ENCODE assay signal across 1 cellular context in the genomic region with DNA sequence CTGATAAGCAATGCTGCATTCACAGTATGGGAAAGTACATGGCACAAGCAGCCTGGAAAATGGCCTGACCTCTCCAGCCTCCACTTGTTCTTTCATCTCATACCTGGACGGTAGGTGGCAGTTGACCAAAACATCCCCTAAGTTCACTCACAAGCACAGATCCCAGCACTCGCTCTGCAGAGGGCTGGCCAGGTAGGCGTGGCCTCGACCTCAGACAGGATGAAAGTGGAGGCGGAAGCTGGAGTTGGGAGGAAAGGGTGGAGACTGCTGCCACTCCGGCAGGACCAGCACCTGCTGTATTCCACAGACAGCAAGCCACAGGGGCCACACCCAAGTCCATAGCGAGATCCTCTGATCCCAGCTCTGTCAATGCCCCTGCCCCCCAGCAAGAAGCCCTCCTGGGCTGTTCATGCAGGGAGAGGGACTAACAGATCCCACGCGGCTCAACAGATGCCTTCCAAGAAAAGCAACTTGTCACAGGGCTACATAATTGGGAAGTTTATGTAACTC.
A peak's percentile ranks its signal among the peaks of the same experiment; 100 is the strongest.
TF ChIP-seq lines count a peak whose summit lies in the region.

No MANE protein-coding gene starts in this region.

TF ChIP-seq in HepG2, 621 proteins besides CTCF, POLR2A, EP300 and RAD21 (continued from another document and continues in another):
- TF ChIP-seq, protein P1, sequence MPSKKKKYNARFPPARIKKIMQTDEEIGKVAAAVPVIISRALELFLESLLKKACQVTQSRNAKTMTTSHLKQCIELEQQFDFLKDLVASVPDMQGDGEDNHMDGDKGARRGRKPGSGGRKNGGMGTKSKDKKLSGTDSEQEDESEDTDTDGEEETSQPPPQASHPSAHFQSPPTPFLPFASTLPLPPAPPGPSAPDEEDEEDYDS (CRISPR knock-in tag; IDR thresholded peaks at IDR 0.05): peak; percentile 82
- no peak for TF ChIP-seq ZKSCAN1 (IDR thresholded peaks at IDR 0.05; ENCODE audit: low read length)
- peak; percentile 89; the same call in 1 of the 2 replicates for TF ChIP-seq ZNF292 (CRISPR knock-in tag; IDR thresholded peaks at IDR 0.05; ENCODE audit: borderline replicate concordance, low read depth)
- TF ChIP-seq KDM1A (CRISPR knock-in tag; IDR thresholded peaks at IDR 0.05): peak; percentile 50; the same call in 1 of the 2 replicates
- TF ChIP-seq MTA3 (CRISPR knock-in tag; IDR thresholded peaks at IDR 0.05): no peak
- TF ChIP-seq ZBTB8A (CRISPR knock-in tag; IDR thresholded peaks at IDR 0.05; ENCODE audit: borderline replicate concordance, low read depth): no peak
- TF ChIP-seq ZNF749 (CRISPR knock-in tag; IDR thresholded peaks at IDR 0.05; ENCODE audit: borderline replicate concordance): no peak
- no peak for TF ChIP-seq PAF1 (CRISPR knock-in tag; IDR thresholded peaks at IDR 0.05)
- no peak for TF ChIP-seq ARNTL (CRISPR knock-in tag; IDR thresholded peaks at IDR 0.05)
- no peak for TF ChIP-seq PRPF4 (IDR thresholded peaks at IDR 0.05; ENCODE audit: low read depth, low read length, poor library complexity, severe bottlenecking)
- TF ChIP-seq NFE2L1 (CRISPR knock-in tag; IDR thresholded peaks at IDR 0.05; ENCODE audit: borderline replicate concordance): no peak
- peak; percentile 87; the same call in 1 of the 2 replicates for TF ChIP-seq ZNF431 (CRISPR knock-in tag; IDR thresholded peaks at IDR 0.05; ENCODE audit: borderline replicate concordance, low read depth)
- TF ChIP-seq ZSCAN25 (CRISPR knock-in tag; IDR thresholded peaks at IDR 0.05): no peak
- TF ChIP-seq, protein P2, sequence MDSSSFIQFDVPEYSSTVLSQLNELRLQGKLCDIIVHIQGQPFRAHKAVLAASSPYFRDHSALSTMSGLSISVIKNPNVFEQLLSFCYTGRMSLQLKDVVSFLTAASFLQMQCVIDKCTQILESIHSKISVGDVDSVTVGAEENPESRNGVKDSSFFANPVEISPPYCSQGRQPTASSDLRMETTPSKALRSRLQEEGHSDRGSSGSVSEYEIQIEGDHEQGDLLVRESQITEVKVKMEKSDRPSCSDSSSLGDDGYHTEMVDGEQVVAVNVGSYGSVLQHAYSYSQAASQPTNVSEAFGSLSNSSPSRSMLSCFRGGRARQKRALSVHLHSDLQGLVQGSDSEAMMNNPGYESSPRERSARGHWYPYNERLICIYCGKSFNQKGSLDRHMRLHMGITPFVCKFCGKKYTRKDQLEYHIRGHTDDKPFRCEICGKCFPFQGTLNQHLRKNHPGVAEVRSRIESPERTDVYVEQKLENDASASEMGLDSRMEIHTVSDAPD (CRISPR knock-in tag; IDR thresholded peaks at IDR 0.05): no peak
- no peak for TF ChIP-seq ZFP37 (CRISPR knock-in tag; IDR thresholded peaks at IDR 0.05; ENCODE audit: borderline replicate concordance)
- TF ChIP-seq, protein P3, sequence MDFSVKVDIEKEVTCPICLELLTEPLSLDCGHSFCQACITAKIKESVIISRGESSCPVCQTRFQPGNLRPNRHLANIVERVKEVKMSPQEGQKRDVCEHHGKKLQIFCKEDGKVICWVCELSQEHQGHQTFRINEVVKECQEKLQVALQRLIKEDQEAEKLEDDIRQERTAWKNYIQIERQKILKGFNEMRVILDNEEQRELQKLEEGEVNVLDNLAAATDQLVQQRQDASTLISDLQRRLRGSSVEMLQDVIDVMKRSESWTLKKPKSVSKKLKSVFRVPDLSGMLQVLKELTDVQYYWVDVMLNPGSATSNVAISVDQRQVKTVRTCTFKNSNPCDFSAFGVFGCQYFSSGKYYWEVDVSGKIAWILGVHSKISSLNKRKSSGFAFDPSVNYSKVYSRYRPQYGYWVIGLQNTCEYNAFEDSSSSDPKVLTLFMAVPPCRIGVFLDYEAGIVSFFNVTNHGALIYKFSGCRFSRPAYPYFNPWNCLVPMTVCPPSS (IDR thresholded peaks at IDR 0.05): no peak
- TF ChIP-seq, protein P4, sequence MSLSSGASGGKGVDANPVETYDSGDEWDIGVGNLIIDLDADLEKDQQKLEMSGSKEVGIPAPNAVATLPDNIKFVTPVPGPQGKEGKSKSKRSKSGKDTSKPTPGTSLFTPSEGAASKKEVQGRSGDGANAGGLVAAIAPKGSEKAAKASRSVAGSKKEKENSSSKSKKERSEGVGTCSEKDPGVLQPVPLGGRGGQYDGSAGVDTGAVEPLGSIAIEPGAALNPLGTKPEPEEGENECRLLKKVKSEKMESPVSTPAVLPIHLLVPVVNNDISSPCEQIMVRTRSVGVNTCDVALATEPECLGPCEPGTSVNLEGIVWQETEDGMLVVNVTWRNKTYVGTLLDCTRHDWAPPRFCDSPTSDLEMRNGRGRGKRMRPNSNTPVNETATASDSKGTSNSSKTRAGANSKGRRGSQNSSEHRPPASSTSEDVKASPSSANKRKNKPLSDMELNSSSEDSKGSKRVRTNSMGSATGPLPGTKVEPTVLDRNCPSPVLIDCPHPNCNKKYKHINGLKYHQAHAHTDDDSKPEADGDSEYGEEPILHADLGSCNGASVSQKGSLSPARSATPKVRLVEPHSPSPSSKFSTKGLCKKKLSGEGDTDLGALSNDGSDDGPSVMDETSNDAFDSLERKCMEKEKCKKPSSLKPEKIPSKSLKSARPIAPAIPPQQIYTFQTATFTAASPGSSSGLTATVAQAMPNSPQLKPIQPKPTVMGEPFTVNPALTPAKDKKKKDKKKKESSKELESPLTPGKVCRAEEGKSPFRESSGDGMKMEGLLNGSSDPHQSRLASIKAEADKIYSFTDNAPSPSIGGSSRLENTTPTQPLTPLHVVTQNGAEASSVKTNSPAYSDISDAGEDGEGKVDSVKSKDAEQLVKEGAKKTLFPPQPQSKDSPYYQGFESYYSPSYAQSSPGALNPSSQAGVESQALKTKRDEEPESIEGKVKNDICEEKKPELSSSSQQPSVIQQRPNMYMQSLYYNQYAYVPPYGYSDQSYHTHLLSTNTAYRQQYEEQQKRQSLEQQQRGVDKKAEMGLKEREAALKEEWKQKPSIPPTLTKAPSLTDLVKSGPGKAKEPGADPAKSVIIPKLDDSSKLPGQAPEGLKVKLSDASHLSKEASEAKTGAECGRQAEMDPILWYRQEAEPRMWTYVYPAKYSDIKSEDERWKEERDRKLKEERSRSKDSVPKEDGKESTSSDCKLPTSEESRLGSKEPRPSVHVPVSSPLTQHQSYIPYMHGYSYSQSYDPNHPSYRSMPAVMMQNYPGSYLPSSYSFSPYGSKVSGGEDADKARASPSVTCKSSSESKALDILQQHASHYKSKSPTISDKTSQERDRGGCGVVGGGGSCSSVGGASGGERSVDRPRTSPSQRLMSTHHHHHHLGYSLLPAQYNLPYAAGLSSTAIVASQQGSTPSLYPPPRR (CRISPR knock-in tag; IDR thresholded peaks at IDR 0.05; ENCODE audit: borderline replicate concordance): no peak
- TF ChIP-seq ATF7 (IDR thresholded peaks at IDR 0.05): no peak
- TF ChIP-seq ATF7 (CRISPR knock-in tag; IDR thresholded peaks at IDR 0.05): no peak
- no peak for TF ChIP-seq ZNF44 (CRISPR knock-in tag; IDR thresholded peaks at IDR 0.05)
- TF ChIP-seq ZBTB38 (CRISPR knock-in tag; IDR thresholded peaks at IDR 0.05): peak; percentile 79; the same call in 1 of the 2 replicates
- no peak for TF ChIP-seq ZFP36 (IDR thresholded peaks at IDR 0.05; ENCODE audit: borderline replicate concordance, low read depth, low read length, partially characterized antibody)
- TF ChIP-seq SIN3B (IDR thresholded peaks at IDR 0.05; ENCODE audit: low read length): no peak
- no peak for TF ChIP-seq SOX13 (IDR thresholded peaks at IDR 0.05)
- peak in 1 of 2 experiments; percentile 69; a peak in 2 of 4 replicates for TF ChIP-seq SOX13 (CRISPR knock-in tag; conservative IDR thresholded peaks at IDR 0.05 in 1 of 2, IDR thresholded peaks at IDR 0.05 in 1 of 2)
- TF ChIP-seq, protein P5, sequence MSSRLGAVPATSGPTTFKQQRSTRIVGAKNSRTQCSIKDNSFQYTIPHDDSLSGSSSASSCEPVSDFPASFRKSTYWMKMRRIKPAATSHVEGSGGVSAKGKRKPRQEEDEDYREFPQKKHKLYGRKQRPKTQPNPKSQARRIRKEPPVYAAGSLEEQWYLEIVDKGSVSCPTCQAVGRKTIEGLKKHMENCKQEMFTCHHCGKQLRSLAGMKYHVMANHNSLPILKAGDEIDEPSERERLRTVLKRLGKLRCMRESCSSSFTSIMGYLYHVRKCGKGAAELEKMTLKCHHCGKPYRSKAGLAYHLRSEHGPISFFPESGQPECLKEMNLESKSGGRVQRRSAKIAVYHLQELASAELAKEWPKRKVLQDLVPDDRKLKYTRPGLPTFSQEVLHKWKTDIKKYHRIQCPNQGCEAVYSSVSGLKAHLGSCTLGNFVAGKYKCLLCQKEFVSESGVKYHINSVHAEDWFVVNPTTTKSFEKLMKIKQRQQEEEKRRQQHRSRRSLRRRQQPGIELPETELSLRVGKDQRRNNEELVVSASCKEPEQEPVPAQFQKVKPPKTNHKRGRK (CRISPR knock-in tag; IDR thresholded peaks at IDR 0.05): no peak; the same call in 1 of the 2 replicates
- TF ChIP-seq ZNF30 (CRISPR knock-in tag; IDR thresholded peaks at IDR 0.05): no peak
- peak; percentile 89 for TF ChIP-seq MIER3 (CRISPR knock-in tag; IDR thresholded peaks at IDR 0.05; ENCODE audit: borderline replicate concordance)
- peak; percentile 66; the same call in 1 of the 2 replicates for TF ChIP-seq KDM3A (CRISPR knock-in tag; IDR thresholded peaks at IDR 0.05; ENCODE audit: low read depth)
- peak; percentile 40; the same call in 1 of the 2 replicates for TF ChIP-seq YEATS2 (CRISPR knock-in tag; IDR thresholded peaks at IDR 0.05; ENCODE audit: borderline replicate concordance)
- TF ChIP-seq ZNF724P (CRISPR knock-in tag; IDR thresholded peaks at IDR 0.05; ENCODE audit: borderline replicate concordance): no peak
- peak; percentile 52; the same call in 1 of the 2 replicates for TF ChIP-seq BORCS8-MEF2B (CRISPR knock-in tag; IDR thresholded peaks at IDR 0.05)
- TF ChIP-seq NKX3-1 (CRISPR knock-in tag; IDR thresholded peaks at IDR 0.05): no peak
- peak; percentile 17; the same call in 1 of the 2 replicates for TF ChIP-seq ZKSCAN8 (CRISPR knock-in tag; IDR thresholded peaks at IDR 0.05; ENCODE audit: borderline replicate concordance)
- TF ChIP-seq ZFX (CRISPR knock-in tag; IDR thresholded peaks at IDR 0.05; ENCODE audit: low read depth): peak; percentile 59; the same call in 1 of the 2 replicates
- peak; percentile 99 for TF ChIP-seq ZEB1 (IDR thresholded peaks at IDR 0.05; ENCODE audit: insufficient replicate concordance, low read depth)
- no peak for TF ChIP-seq GPN1 (CRISPR knock-in tag; IDR thresholded peaks at IDR 0.05; ENCODE audit: borderline replicate concordance)
- peak; percentile 50 for TF ChIP-seq ASH2L (IDR thresholded peaks at IDR 0.05; ENCODE audit: insufficient read length, low read depth, low read length)
- TF ChIP-seq, protein P6, sequence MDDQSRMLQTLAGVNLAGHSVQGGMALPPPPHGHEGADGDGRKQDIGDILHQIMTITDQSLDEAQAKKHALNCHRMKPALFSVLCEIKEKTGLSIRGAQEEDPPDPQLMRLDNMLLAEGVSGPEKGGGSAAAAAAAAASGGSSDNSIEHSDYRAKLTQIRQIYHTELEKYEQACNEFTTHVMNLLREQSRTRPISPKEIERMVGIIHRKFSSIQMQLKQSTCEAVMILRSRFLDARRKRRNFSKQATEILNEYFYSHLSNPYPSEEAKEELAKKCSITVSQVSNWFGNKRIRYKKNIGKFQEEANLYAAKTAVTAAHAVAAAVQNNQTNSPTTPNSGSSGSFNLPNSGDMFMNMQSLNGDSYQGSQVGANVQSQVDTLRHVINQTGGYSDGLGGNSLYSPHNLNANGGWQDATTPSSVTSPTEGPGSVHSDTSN (CRISPR knock-in tag; IDR thresholded peaks at IDR 0.05; ENCODE audit: borderline replicate concordance): no peak
- no peak for TF ChIP-seq ZNF891 (CRISPR knock-in tag; IDR thresholded peaks at IDR 0.05)
- TF ChIP-seq, protein P7, sequence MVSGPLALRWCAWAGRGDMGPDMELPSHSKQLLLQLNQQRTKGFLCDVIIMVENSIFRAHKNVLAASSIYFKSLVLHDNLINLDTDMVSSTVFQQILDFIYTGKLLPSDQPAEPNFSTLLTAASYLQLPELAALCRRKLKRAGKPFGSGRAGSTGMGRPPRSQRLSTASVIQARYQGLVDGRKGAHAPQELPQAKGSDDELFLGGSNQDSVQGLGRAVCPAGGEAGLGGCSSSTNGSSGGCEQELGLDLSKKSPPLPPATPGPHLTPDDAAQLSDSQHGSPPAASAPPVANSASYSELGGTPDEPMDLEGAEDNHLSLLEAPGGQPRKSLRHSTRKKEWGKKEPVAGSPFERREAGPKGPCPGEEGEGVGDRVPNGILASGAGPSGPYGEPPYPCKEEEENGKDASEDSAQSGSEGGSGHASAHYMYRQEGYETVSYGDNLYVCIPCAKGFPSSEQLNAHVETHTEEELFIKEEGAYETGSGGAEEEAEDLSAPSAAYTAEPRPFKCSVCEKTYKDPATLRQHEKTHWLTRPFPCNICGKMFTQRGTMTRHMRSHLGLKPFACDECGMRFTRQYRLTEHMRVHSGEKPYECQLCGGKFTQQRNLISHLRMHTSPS (CRISPR knock-in tag; IDR thresholded peaks at IDR 0.05; ENCODE audit: low read depth): no peak
- TF ChIP-seq ZNF558 (CRISPR knock-in tag; IDR thresholded peaks at IDR 0.05; ENCODE audit: borderline replicate concordance): no peak
- TF ChIP-seq ZNF484 (CRISPR knock-in tag; IDR thresholded peaks at IDR 0.05; ENCODE audit: borderline replicate concordance, low read depth): no peak
- TF ChIP-seq ZMYM2 (CRISPR knock-in tag; IDR thresholded peaks at IDR 0.05): no peak
- no peak for TF ChIP-seq ZNF7 (CRISPR knock-in tag; IDR thresholded peaks at IDR 0.05)
- TF ChIP-seq ZNF382 (CRISPR knock-in tag; IDR thresholded peaks at IDR 0.05; ENCODE audit: borderline replicate concordance): no peak
- TF ChIP-seq NFKB2 (CRISPR knock-in tag; IDR thresholded peaks at IDR 0.05; ENCODE audit: borderline replicate concordance): no peak
- no peak for TF ChIP-seq U2AF2 (IDR thresholded peaks at IDR 0.05; ENCODE audit: low read depth, low read length)
- TF ChIP-seq RORA (CRISPR knock-in tag; IDR thresholded peaks at IDR 0.05): no peak
- TF ChIP-seq SETDB1 (CRISPR knock-in tag; IDR thresholded peaks at IDR 0.05; ENCODE audit: borderline replicate concordance): no peak
- no peak for TF ChIP-seq ZNF850 (CRISPR knock-in tag; conservative IDR thresholded peaks at IDR 0.05)
- TF ChIP-seq ZKSCAN5 (CRISPR knock-in tag; IDR thresholded peaks at IDR 0.05): no peak
- TF ChIP-seq, protein P8, sequence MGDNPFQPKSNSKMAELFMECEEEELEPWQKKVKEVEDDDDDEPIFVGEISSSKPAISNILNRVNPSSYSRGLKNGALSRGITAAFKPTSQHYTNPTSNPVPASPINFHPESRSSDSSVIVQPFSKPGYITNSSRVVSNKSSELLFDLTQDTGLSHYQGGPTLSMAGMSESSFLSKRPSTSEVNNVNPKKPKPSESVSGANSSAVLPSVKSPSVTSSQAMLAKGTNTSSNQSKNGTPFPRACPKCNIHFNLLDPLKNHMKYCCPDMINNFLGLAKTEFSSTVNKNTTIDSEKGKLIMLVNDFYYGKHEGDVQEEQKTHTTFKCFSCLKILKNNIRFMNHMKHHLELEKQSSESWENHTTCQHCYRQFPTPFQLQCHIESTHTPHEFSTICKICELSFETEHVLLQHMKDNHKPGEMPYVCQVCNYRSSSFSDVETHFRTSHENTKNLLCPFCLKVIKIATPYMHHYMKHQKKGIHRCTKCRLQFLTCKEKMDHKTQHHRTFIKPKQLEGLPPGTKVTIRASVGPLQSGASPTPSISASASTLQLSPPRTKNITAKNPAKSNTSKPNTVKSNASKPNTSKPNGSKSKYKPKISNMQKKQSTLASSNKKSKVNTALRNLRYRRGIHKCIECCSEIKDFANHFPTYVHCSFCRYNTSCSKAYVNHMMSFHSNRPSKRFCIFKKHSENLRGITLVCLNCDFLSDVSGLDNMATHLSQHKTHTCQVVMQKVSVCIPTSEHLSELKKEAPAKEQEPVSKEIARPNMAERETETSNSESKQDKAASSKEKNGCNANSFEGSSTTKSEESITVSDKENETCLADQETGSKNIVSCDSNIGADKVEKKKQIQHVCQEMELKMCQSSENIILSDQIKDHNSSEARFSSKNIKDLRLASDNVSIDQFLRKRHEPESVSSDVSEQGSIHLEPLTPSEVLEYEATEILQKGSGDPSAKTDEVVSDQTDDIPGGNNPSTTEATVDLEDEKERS (CRISPR knock-in tag; IDR thresholded peaks at IDR 0.05): no peak
